In genomic region chr16:89200124-89200849, GRCh38 we compare ENCODE assay signal across 9 cellular contexts. TPM values are rescaled to one million over a fixed set of nuclear protein-coding genes. Genes with fewer than 3 reads are reported as not detected.
A peak's percentile ranks its signal among the peaks of the same experiment; 100 is the strongest.
DNase-seq lines count a peak whose midpoint lies in the region; ATAC-seq, FAIRE-seq and TF ChIP-seq lines count a peak whose summit lies in the region.
"Had no signal": no experiment of that assay in that cellular context is flagged by ENCODE, and none has a peak within 500 bp of the region (broad histone marks: within the 10 kb centered on the region; RNA-seq: fewer than 3 reads in every experiment).

Gene SLC22A31, minus strand, starts transcription at chr16:89200537. Its CDS starts 36 bp downstream, at chr16:89200501.

- H3K27me3 ChIP-seq in heart left ventricle (peaks cover 25 to 74% (median 51%) of the 10 kb centered on the region in 9 donors), kidney epithelial cell (ENCODE audit: control insufficient read depth, insufficient read depth, low read length) (peaks cover 35% of the 10 kb centered on the region)

- no peak for TF ChIP-seq CTCF in heart left ventricle (IDR thresholded peaks at IDR 0.05)
- TF ChIP-seq CTCF in kidney epithelial cell (IDR thresholded peaks at IDR 0.05; ENCODE audit: insufficient read depth, low read length, poor library complexity, severe bottlenecking), result no peak
- TF ChIP-seq CTCF in lower leg skin (IDR thresholded peaks at IDR 0.05), result no peak
- TF ChIP-seq CTCF in Calu3 (IDR thresholded peaks at IDR 0.05; ENCODE audit: unreplicated experiment), result no peak

- no TSS peak for BruUV-seq in Calu3 (replicated peaks; lab: Mats Ljungman, UMichigan)

- H3K36me3 ChIP-seq in heart left ventricle (no peaks in the 10 kb centered on the region), kidney epithelial cell (ENCODE audit: control insufficient read depth, insufficient read depth, low read length) (no peaks in the 10 kb centered on the region)

- no peak for ATAC-seq in heart left ventricle
- ATAC-seq in left ventricle myocardium superior, result no peak
- ATAC-seq in activated T-helper 17 cell treated with anti-CD3 and anti-CD28 coated beads, Interleukin-2, amount 50 U/mL, for 72 hours (replicated peaks), result no peak
- ATAC-seq in HG03520 (IDR thresholded peaks at IDR 0.05; ENCODE audit: unreplicated experiment), result no peak

- WGBS in heart left ventricle, 4 donors, result 18 to 28% (median 21%) methylated on average over 23 to 28 of the region's 28 CpGs
- 12 to 17% methylated on average over 26 to 28 of the region's 28 CpGs for WGBS in lower leg skin, 2 donors

- peaks cover 0 to 20% (median 0%) of the 10 kb centered on the region in 12 donors for H3K4me1 ChIP-seq in heart left ventricle

- CTCF ChIA-PET in Calu3 (lab: Charles Lee), result no interaction called here

- DNase-seq in heart left ventricle, result peak in 1 of 5 donors; percentile 18
- DNase-seq in left ventricle myocardium superior, result no peak
- no peak for DNase-seq in kidney epithelial cell (ENCODE audit: low read depth)
- peak; percentile 8 for DNase-seq in urothelium cell line (ENCODE audit: low spot score)
- DNase-seq in lower leg skin (ENCODE audit: low spot score in 2 of 2), result no peak
- DNase-seq in Calu3, result no peak
- DNase-seq: hippocampal formation had no signal

- intact Hi-C loops in heart left ventricle (cut with DNase I) (no loop called here), left ventricle myocardium superior (cut with micrococcal nuclease) (no loop called here), lower leg skin (cut with DNase I; ENCODE audit: low total_unique reads) (no loop called here), Calu3 (cut with micrococcal nuclease; ENCODE audit: unreplicated experiment) (no loop called here)

- H3K4me3 ChIP-seq in heart left ventricle (peak within 1 kb of the TSS in 9 of 12 donors; percentile 12 to 50 (median 35)), kidney epithelial cell (ENCODE audit: low read depth, low read length) (peak within 1 kb of the TSS; percentile 18), lower leg skin (ENCODE audit: low read depth, poor library complexity, severe bottlenecking) (no peak within 1 kb of the TSS)

- no peak within 1 kb of the TSS for H3K27ac ChIP-seq in heart left ventricle

- no peaks in the 10 kb centered on the region for H3K9me3 Mint-ChIP-seq in activated T-helper 17 cell treated with anti-CD3 and anti-CD28 coated beads, Interleukin-2, amount 50 U/mL, for 72 hours
- H3K9me3 Mint-ChIP-seq in Calu3 (ENCODE audit: low read depth, unreplicated experiment), result no peaks in the 10 kb centered on the region

- TF ChIP-seq POLR2A in heart left ventricle (IDR thresholded peaks at IDR 0.05) (no peak), lower leg skin (IDR thresholded peaks at IDR 0.05) (no peak)

- peaks cover 6% of the 10 kb centered on the region for H3K36me3 Mint-ChIP-seq in activated T-helper 17 cell treated with anti-CD3 and anti-CD28 coated beads, Interleukin-2, amount 50 U/mL, for 72 hours (ENCODE audit: low read depth)
- peaks cover 11% of the 10 kb centered on the region for H3K36me3 Mint-ChIP-seq in Calu3 (ENCODE audit: insufficient read depth, unreplicated experiment)

- H3K27ac Mint-ChIP-seq in activated T-helper 17 cell treated with anti-CD3 and anti-CD28 coated beads, Interleukin-2, amount 50 U/mL, for 72 hours, result no peak within 1 kb of the TSS
- H3K27ac Mint-ChIP-seq in Calu3 (ENCODE audit: unreplicated experiment), result no peak within 1 kb of the TSS

- H3K9me3 ChIP-seq in heart left ventricle, result peaks cover 0 to 4% (median 0%) of the 10 kb centered on the region in 12 donors

- peak within 1 kb of the TSS; percentile 17 for H3K4me3 Mint-ChIP-seq in activated T-helper 17 cell treated with anti-CD3 and anti-CD28 coated beads, Interleukin-2, amount 50 U/mL, for 72 hours
- H3K4me3 Mint-ChIP-seq in Calu3 (ENCODE audit: low read depth, unreplicated experiment), result no peak within 1 kb of the TSS

- no peak for FAIRE-seq in urothelium cell line (lab: Jason Lieb, UNC)

- H3K4me1 Mint-ChIP-seq in activated T-helper 17 cell treated with anti-CD3 and anti-CD28 coated beads, Interleukin-2, amount 50 U/mL, for 72 hours, result no peaks in the 10 kb centered on the region
- peaks cover 10% of the 10 kb centered on the region for H3K4me1 Mint-ChIP-seq in Calu3 (ENCODE audit: low read depth, unreplicated experiment)

- H3K27me3 Mint-ChIP-seq in activated T-helper 17 cell treated with anti-CD3 and anti-CD28 coated beads, Interleukin-2, amount 50 U/mL, for 72 hours, result peaks cover 15% of the 10 kb centered on the region
- H3K27me3 Mint-ChIP-seq in Calu3 (ENCODE audit: unreplicated experiment), result peaks cover 49% of the 10 kb centered on the region

RNA-seq across cellular contexts. Expression of gene SLC22A31, which starts in this region (rescaled TPM):
- not detected for total RNA-seq in heart left ventricle
- under 1 TPM in 1 of 2 donors, not detected in 1; 0.07 TPM for polyA plus RNA-seq in heart left ventricle
- not detected for total RNA-seq in left ventricle myocardium superior
- under 1 TPM; 0.34 to 0.65 TPM for total RNA-seq in activated T-helper 17 cell treated with anti-CD3 and anti-CD28 coated beads, Interleukin-2, amount 50 U/mL, for 72 hours
- total RNA-seq in kidney epithelial cell, result 6.1 and 6.8 TPM in 2 replicates
- 1 to 10 TPM in 3 of 4 donors, under 1 TPM in 1; 0.97 to 2.2 (median 1.7) TPM for total RNA-seq in lower leg skin
- total RNA-seq in Calu3 (2022), result 0.52 and 2.0 TPM in 2 replicates
